14 cellular contexts compared by ENCODE assay signal in the genomic region with DNA sequence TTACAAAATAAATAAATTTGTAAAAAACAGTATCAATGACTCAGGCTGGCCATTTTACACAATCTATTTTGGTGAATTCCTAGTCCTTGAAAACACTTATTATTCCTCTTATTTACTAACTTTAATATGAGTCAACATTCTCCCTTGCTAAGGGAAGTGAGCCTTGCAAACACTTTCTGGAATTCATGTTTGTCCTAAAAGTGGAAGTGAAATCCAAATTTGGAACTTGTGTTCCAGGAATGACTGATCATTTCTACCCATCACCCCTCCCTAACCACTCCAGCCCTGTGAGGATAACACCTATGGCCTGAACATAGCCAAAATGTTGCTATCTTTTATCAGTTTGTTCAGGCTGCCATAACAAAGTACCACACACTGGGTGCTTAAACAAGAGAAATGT.
DNase-seq lines count a peak whose midpoint lies in the region; ATAC-seq and TF ChIP-seq lines count a peak whose summit lies in the region.
"Had no signal": no experiment of that assay in that cellular context is flagged by ENCODE, and none has a peak within 500 bp of the region (broad histone marks: within the 10 kb centered on the region; RNA-seq: fewer than 3 reads in every experiment).

No MANE protein-coding gene starts in this region.

- H3K27ac ChIP-seq in esophagus squamous epithelium (peak overlapping the region; percentile 11 to 71 (median 40)), rectal smooth muscle tissue (ENCODE audit: low read depth, low read length) (peak overlapping the region; percentile 40), RWPE1 (no peak overlapping the region), esophagus muscularis mucosa (replicated peaks in 1 of 4) (peak overlapping the region in 2 of 4 donors; percentile 34 to 58)
- H3K27ac ChIP-seq: ovary had no signal

- TF ChIP-seq POLR2A in esophagus squamous epithelium (IDR thresholded peaks at IDR 0.05) (no peak), esophagus muscularis mucosa (IDR thresholded peaks at IDR 0.05; ENCODE audit: low read depth) (no peak)

- intact Hi-C loops in esophagus squamous epithelium (cut with DNase I) (no loop called here), esophagus muscularis mucosa (cut with DNase I) (no loop called here)

- TF ChIP-seq EP300 in esophagus muscularis mucosa (IDR thresholded peaks at IDR 0.05), result no peak

- no peaks in the 10 kb centered on the region for H3K27me3 ChIP-seq in esophagus squamous epithelium
- no peaks in the 10 kb centered on the region for H3K27me3 ChIP-seq in rectal smooth muscle tissue (ENCODE audit: control insufficient read depth, insufficient read depth, low read length)
- H3K27me3 ChIP-seq in esophagus muscularis mucosa, result no peaks in the 10 kb centered on the region
- H3K27me3 ChIP-seq: ovary had no signal

- no peak overlapping the region for H3K27ac Mint-ChIP-seq in activated naive CD4-positive, alpha-beta T cell treated with anti-CD3 and anti-CD28 coated beads, Interleukin-2, amount 50 U/mL, for 72 hours
- H3K27ac Mint-ChIP-seq: CD4-positive, alpha-beta T cell; H9 had no signal

- POLR2A ChIA-PET in RWPE1 (lab: Yijun Ruan, JAX; ENCODE audit: low non-redundant PET), result no interaction called here

- peak; percentile 18 for DNase-seq in AG09319 (ENCODE audit: extremely low read depth, low read depth)
- DNase-seq in LHCN-M2 (ENCODE audit: low read depth), result peak; percentile 70
- DNase-seq in esophagus squamous epithelium (lab: John Stamatoyannopoulos, UW), result no peak
- no peak for DNase-seq in RWPE1 (ENCODE audit: low spot score)
- no peak for DNase-seq in NCI-H187 treated with DMSO at 0.1 percent for 48 hours (lab: John Stamatoyannopoulos, UW)
- DNase-seq in activated naive CD4-positive, alpha-beta T cell treated with anti-CD3 and anti-CD28 coated beads, Interleukin-2, amount 50 U/mL, for 72 hours (ENCODE audit: low spot score in 2 of 2), result no peak
- DNase-seq in esophagus muscularis mucosa (ENCODE audit: extremely low spot score), result no peak
- DNase-seq: activated CD8-positive, alpha-beta memory T cell treated with anti-CD3 and anti-CD28 coated beads, Interleukin-2, amount 50 U/mL, for 4 hours; aorta; CD4-positive, alpha-beta T cell; H9; KBM-7; ovary had no signal

- H3K9ac ChIP-seq in rectal smooth muscle tissue (ENCODE audit: low read length), result no peak overlapping the region

- H3K36me3 Mint-ChIP-seq in activated naive CD4-positive, alpha-beta T cell treated with anti-CD3 and anti-CD28 coated beads, Interleukin-2, amount 50 U/mL, for 72 hours, result no peaks in the 10 kb centered on the region

- H3K9me3 ChIP-seq in esophagus squamous epithelium (no peaks in the 10 kb centered on the region), esophagus muscularis mucosa (no peaks in the 10 kb centered on the region)
- H3K9me3 ChIP-seq: ovary had no signal

- TF ChIP-seq CTCF in AG09319 (IDR thresholded peaks at IDR 0.05; ENCODE audit: low read depth, low read length) (no peak), esophagus squamous epithelium (IDR thresholded peaks at IDR 0.05) (no peak), RWPE1 (conservative IDR thresholded peaks at IDR 0.05; ENCODE audit: low read depth) (no peak), esophagus muscularis mucosa (IDR thresholded peaks at IDR 0.05) (no peak)

- no peak overlapping the region for H3K4me3 ChIP-seq in esophagus squamous epithelium
- no peak overlapping the region for H3K4me3 ChIP-seq in rectal smooth muscle tissue (ENCODE audit: low read length)
- no peak overlapping the region for H3K4me3 ChIP-seq in esophagus muscularis mucosa
- H3K4me3 ChIP-seq: ovary had no signal

- no peak for ATAC-seq in activated naive CD4-positive, alpha-beta T cell treated with anti-CD3 and anti-CD28 coated beads, Interleukin-2, amount 50 U/mL, for 72 hours

- CTCF ChIA-PET in RWPE1 (lab: Yijun Ruan, JAX), result no interaction called here

- peaks cover 0 to 21% (median 11%) of the 10 kb centered on the region in 3 donors for H3K4me1 ChIP-seq in esophagus squamous epithelium
- peaks cover 5% of the 10 kb centered on the region for H3K4me1 ChIP-seq in rectal smooth muscle tissue (ENCODE audit: control insufficient read depth, insufficient read depth, low read length)
- peaks cover 0 to 15% (median 3%) of the 10 kb centered on the region in 4 donors for H3K4me1 ChIP-seq in esophagus muscularis mucosa

- no peaks in the 10 kb centered on the region for H3K9me3 Mint-ChIP-seq in activated naive CD4-positive, alpha-beta T cell treated with anti-CD3 and anti-CD28 coated beads, Interleukin-2, amount 50 U/mL, for 72 hours

- H3K36me3 ChIP-seq in esophagus squamous epithelium (no peaks in the 10 kb centered on the region), rectal smooth muscle tissue (ENCODE audit: control insufficient read depth, insufficient read depth, low read length) (no peaks in the 10 kb centered on the region), esophagus muscularis mucosa (no peaks in the 10 kb centered on the region)
- H3K36me3 ChIP-seq: ovary had no signal

Comparison
In these comparisons a context has a peak if more than half of its experiments do, and no peak if none do; other contexts are left out.
1. DNase-seq: peak in AG09319 (single experiment) and LHCN-M2 (single experiment); none in esophagus squamous epithelium (single experiment), RWPE1 (single experiment), NCI-H187 treated with DMSO at 0.1 percent for 48 hours (single experiment), activated naive CD4-positive, alpha-beta T cell treated with anti-CD3 and anti-CD28 coated beads, Interleukin-2, amount 50 U/mL, for 72 hours (0 of 2) and esophagus muscularis mucosa (single experiment).